In the genomic region with DNA sequence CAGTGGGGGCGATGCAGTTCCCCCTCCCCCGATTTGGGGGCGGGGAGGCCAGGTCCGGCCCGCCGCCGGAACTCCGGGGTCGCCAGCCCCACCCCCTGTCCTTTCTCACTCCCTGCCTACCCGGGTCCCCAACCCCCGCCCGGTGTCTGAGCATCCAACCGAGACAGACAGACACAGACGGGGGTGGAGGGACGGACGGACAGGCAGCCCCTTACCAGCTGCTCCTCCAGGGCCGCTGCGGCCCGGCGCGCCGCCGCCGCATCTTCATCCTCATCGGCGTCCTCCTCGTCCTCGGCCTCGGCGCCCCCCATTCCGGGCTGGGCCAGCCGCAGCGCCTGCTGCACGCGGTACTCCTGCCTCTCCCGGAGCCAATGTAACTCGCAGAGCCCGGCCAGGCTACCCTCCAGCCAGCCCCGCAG, we compare ENCODE assay signal across 6 cellular contexts. TPM values are rescaled to one million over a fixed set of nuclear protein-coding genes. Genes with fewer than 3 reads are reported as not detected.
DNase-seq lines count a peak whose midpoint lies in the region; ATAC-seq lines count a peak whose summit lies in the region.

No MANE protein-coding gene starts in this region.

- no peak overlapping the region for H3K23ac ChIP-seq in mesendoderm (ENCODE audit: low read length)

- H3K36me3 Mint-ChIP-seq in activated T-helper 1 cell treated with anti-CD3 and anti-CD28 coated beads, Interleukin-12 subunit alpha, Interleukin-12 subunit beta, Interleukin-2, Interleukin-4 antibody, amounts not matched to agents 30 ng/mL and 10 ng/mL and 1 ng/mL, durations not matched to agents 14 hours and 24 hours and 36 hours (ENCODE audit: low read depth), result peaks cover 2% of the 10 kb centered on the region
- H3K36me3 Mint-ChIP-seq in activated CD8-positive, alpha-beta memory T cell treated with anti-CD3 and anti-CD28 coated beads, Interleukin-2, amount 10 ng/mL, durations not matched to agents 7 days and 5 days, result no peaks in the 10 kb centered on the region

- H3K4ac ChIP-seq in mesendoderm (ENCODE audit: low read depth, low read length), result no peak overlapping the region

- ATAC-seq in GM21723 (IDR thresholded peaks at IDR 0.05; ENCODE audit: unreplicated experiment), result peak; percentile 5
- ATAC-seq in activated CD8-positive, alpha-beta memory T cell treated with anti-CD3 and anti-CD28 coated beads, Interleukin-2, amount 10 ng/mL, durations not matched to agents 7 days and 5 days, result no peak

- DNase-seq in activated T-helper 1 cell treated with anti-CD3 and anti-CD28 coated beads, Interleukin-12 subunit alpha, Interleukin-12 subunit beta, Interleukin-2, Interleukin-4 antibody, amounts not matched to agents 30 ng/mL and 10 ng/mL and 1 ng/mL, durations not matched to agents 14 hours and 24 hours and 36 hours (ENCODE audit: low spot score), result no peak
- DNase-seq in mesendoderm (no peak), NCI-H1436 (lab: John Stamatoyannopoulos, UW) (no peak), cerebellar nuclear complex (lab: John Stamatoyannopoulos, UW) (no peak)
- no peak for DNase-seq in activated CD8-positive, alpha-beta memory T cell treated with anti-CD3 and anti-CD28 coated beads, Interleukin-2, amount 10 ng/mL, durations not matched to agents 7 days and 5 days

- no peak overlapping the region for H2BK5ac ChIP-seq in mesendoderm (ENCODE audit: low read length)

- H3K27me3 Mint-ChIP-seq in activated T-helper 1 cell treated with anti-CD3 and anti-CD28 coated beads, Interleukin-12 subunit alpha, Interleukin-12 subunit beta, Interleukin-2, Interleukin-4 antibody, amounts not matched to agents 30 ng/mL and 10 ng/mL and 1 ng/mL, durations not matched to agents 14 hours and 24 hours and 36 hours (ENCODE audit: insufficient read depth), result peaks cover 43% of the 10 kb centered on the region
- peaks cover 37% of the 10 kb centered on the region for H3K27me3 Mint-ChIP-seq in activated CD8-positive, alpha-beta memory T cell treated with anti-CD3 and anti-CD28 coated beads, Interleukin-2, amount 10 ng/mL, durations not matched to agents 7 days and 5 days

- peaks cover 5% of the 10 kb centered on the region for H3K4me1 ChIP-seq in mesendoderm (ENCODE audit: control insufficient read depth, low read depth, low read length)

- no peak overlapping the region for H4K5ac ChIP-seq in mesendoderm (ENCODE audit: low read length)

- peak overlapping the region; percentile 49 for H3K9ac ChIP-seq in mesendoderm (ENCODE audit: low read length)

- H3K56ac ChIP-seq in mesendoderm (ENCODE audit: low read length), result peak overlapping the region; percentile 76

- no peaks in the 10 kb centered on the region for H3K9me3 Mint-ChIP-seq in activated T-helper 1 cell treated with anti-CD3 and anti-CD28 coated beads, Interleukin-12 subunit alpha, Interleukin-12 subunit beta, Interleukin-2, Interleukin-4 antibody, amounts not matched to agents 30 ng/mL and 10 ng/mL and 1 ng/mL, durations not matched to agents 14 hours and 24 hours and 36 hours
- H3K9me3 Mint-ChIP-seq in activated CD8-positive, alpha-beta memory T cell treated with anti-CD3 and anti-CD28 coated beads, Interleukin-2, amount 10 ng/mL, durations not matched to agents 7 days and 5 days (ENCODE audit: low read depth), result no peaks in the 10 kb centered on the region

- H2BK120ac ChIP-seq in mesendoderm (ENCODE audit: low read depth, low read length), result no peak overlapping the region

- H3K36me3 ChIP-seq in mesendoderm (ENCODE audit: control insufficient read depth, insufficient read depth, low read length), result no peaks in the 10 kb centered on the region

- H3K27ac Mint-ChIP-seq in activated T-helper 1 cell treated with anti-CD3 and anti-CD28 coated beads, Interleukin-12 subunit alpha, Interleukin-12 subunit beta, Interleukin-2, Interleukin-4 antibody, amounts not matched to agents 30 ng/mL and 10 ng/mL and 1 ng/mL, durations not matched to agents 14 hours and 24 hours and 36 hours, result no peak overlapping the region
- H3K27ac Mint-ChIP-seq in activated CD8-positive, alpha-beta memory T cell treated with anti-CD3 and anti-CD28 coated beads, Interleukin-2, amount 10 ng/mL, durations not matched to agents 7 days and 5 days, result no peak overlapping the region

- H3K79me1 ChIP-seq in mesendoderm (ENCODE audit: low read length), result no peaks in the 10 kb centered on the region

- peaks cover 19% of the 10 kb centered on the region for H3K4me1 Mint-ChIP-seq in activated T-helper 1 cell treated with anti-CD3 and anti-CD28 coated beads, Interleukin-12 subunit alpha, Interleukin-12 subunit beta, Interleukin-2, Interleukin-4 antibody, amounts not matched to agents 30 ng/mL and 10 ng/mL and 1 ng/mL, durations not matched to agents 14 hours and 24 hours and 36 hours (ENCODE audit: low read depth)
- peaks cover 17% of the 10 kb centered on the region for H3K4me1 Mint-ChIP-seq in activated CD8-positive, alpha-beta memory T cell treated with anti-CD3 and anti-CD28 coated beads, Interleukin-2, amount 10 ng/mL, durations not matched to agents 7 days and 5 days

- H4K8ac ChIP-seq in mesendoderm (ENCODE audit: low read depth, low read length), result no peak overlapping the region

- H3K27ac ChIP-seq in mesendoderm (ENCODE audit: low read depth, low read length), result no peak overlapping the region

- peak overlapping the region; percentile 63 for H3K4me2 ChIP-seq in mesendoderm (ENCODE audit: low read length)

- peak overlapping the region; percentile 72 for H3K4me3 Mint-ChIP-seq in activated T-helper 1 cell treated with anti-CD3 and anti-CD28 coated beads, Interleukin-12 subunit alpha, Interleukin-12 subunit beta, Interleukin-2, Interleukin-4 antibody, amounts not matched to agents 30 ng/mL and 10 ng/mL and 1 ng/mL, durations not matched to agents 14 hours and 24 hours and 36 hours
- no peak overlapping the region for H3K4me3 Mint-ChIP-seq in activated CD8-positive, alpha-beta memory T cell treated with anti-CD3 and anti-CD28 coated beads, Interleukin-2, amount 10 ng/mL, durations not matched to agents 7 days and 5 days

- peak overlapping the region; percentile 19 for H3K18ac ChIP-seq in mesendoderm (ENCODE audit: low read length)

- no peak overlapping the region for H2BK15ac ChIP-seq in mesendoderm (replicated peaks; ENCODE audit: low read depth)

- WGBS in mesendoderm (ENCODE audit: extremely low coverage, insufficient coverage, low lambda C conversion rate), result no CpG with 5 or more reads among the region's 39 CpGs

- intact Hi-C loops in activated T-helper 1 cell treated with anti-CD3 and anti-CD28 coated beads, Interleukin-12 subunit alpha, Interleukin-12 subunit beta, Interleukin-2, Interleukin-4 antibody, amounts not matched to agents 30 ng/mL and 10 ng/mL and 1 ng/mL, durations not matched to agents 14 hours and 24 hours and 36 hours (cut with micrococcal nuclease), result loop anchor here (1.0 to 2.0 kb wide), 5 partner anchors 26 to 596 kb away; a partner anchor contains a TSS

- CTCF ChIA-PET in activated CD8-positive, alpha-beta memory T cell treated with anti-CD3 and anti-CD28 coated beads, Interleukin-2, amount 10 ng/mL, durations not matched to agents 7 days and 5 days (lab: Charles Lee), result interaction anchor here (1.3 to 6.8 kb wide), 16 partner anchors 11 to 352 kb away, joined by 3 to 169 read pairs (median 12); a partner anchor contains a TSS

- no peaks in the 10 kb centered on the region for H3K27me3 ChIP-seq in mesendoderm (ENCODE audit: insufficient read depth, low read length, poor library complexity)

- peak overlapping the region; percentile 40 for H3K4me3 ChIP-seq in mesendoderm (ENCODE audit: low read length)

- H3K79me2 ChIP-seq in mesendoderm (ENCODE audit: control insufficient read depth, insufficient read depth, low read length), result no peaks in the 10 kb centered on the region

- no peak overlapping the region for H2AK5ac ChIP-seq in mesendoderm (ENCODE audit: low read length)

RNA-seq across cellular contexts. Expression of a gene that starts 0.4 kb away (rescaled TPM):
- 4.3 and 5.7 TPM in 2 replicates for total RNA-seq in activated T-helper 1 cell treated with anti-CD3 and anti-CD28 coated beads, Interleukin-12 subunit alpha, Interleukin-12 subunit beta, Interleukin-2, Interleukin-4 antibody, amounts not matched to agents 30 ng/mL and 10 ng/mL and 1 ng/mL, durations not matched to agents 14 hours and 24 hours and 36 hours
- 0.41 TPM for polyA plus RNA-seq in mesendoderm (2013, experiment 1 of 2)
- 0.42 TPM for polyA plus RNA-seq in mesendoderm (2013, experiment 2 of 2)
- total RNA-seq in activated CD8-positive, alpha-beta memory T cell treated with anti-CD3 and anti-CD28 coated beads, Interleukin-2, amount 10 ng/mL, durations not matched to agents 7 days and 5 days, result 1 to 10 TPM in 1 of 2 experiments, under 1 TPM in 1; 0.12 to 1.2 TPM

RNA-seq across cellular contexts. Expression of a gene that starts 24.6 kb away (rescaled TPM):
- 17.8 and 18.6 TPM in 2 replicates for total RNA-seq in activated T-helper 1 cell treated with anti-CD3 and anti-CD28 coated beads, Interleukin-12 subunit alpha, Interleukin-12 subunit beta, Interleukin-2, Interleukin-4 antibody, amounts not matched to agents 30 ng/mL and 10 ng/mL and 1 ng/mL, durations not matched to agents 14 hours and 24 hours and 36 hours
- not detected for polyA plus RNA-seq in mesendoderm (2013, experiment 1 of 2)
- polyA plus RNA-seq in mesendoderm (2013, experiment 2 of 2), result 1.2 TPM
- 10 to 100 TPM in 1 of 2 experiments, not detected in 1; 25.9 TPM for total RNA-seq in activated CD8-positive, alpha-beta memory T cell treated with anti-CD3 and anti-CD28 coated beads, Interleukin-2, amount 10 ng/mL, durations not matched to agents 7 days and 5 days

RNA-seq across cellular contexts. Expression of a gene that starts 35.7 kb away (rescaled TPM):
- total RNA-seq in activated T-helper 1 cell treated with anti-CD3 and anti-CD28 coated beads, Interleukin-12 subunit alpha, Interleukin-12 subunit beta, Interleukin-2, Interleukin-4 antibody, amounts not matched to agents 30 ng/mL and 10 ng/mL and 1 ng/mL, durations not matched to agents 14 hours and 24 hours and 36 hours, result 217 and 218 TPM in 2 replicates
- polyA plus RNA-seq in mesendoderm (2013, experiment 1 of 2), result not detected
- not detected for polyA plus RNA-seq in mesendoderm (2013, experiment 2 of 2)
- 10 to 100 TPM in 1 of 2 experiments, 1 to 10 TPM in 1; 1.8 to 27.5 TPM for total RNA-seq in activated CD8-positive, alpha-beta memory T cell treated with anti-CD3 and anti-CD28 coated beads, Interleukin-2, amount 10 ng/mL, durations not matched to agents 7 days and 5 days

RNA-seq across cellular contexts. Expression of a gene that starts 56.3 kb away (rescaled TPM):
- total RNA-seq in activated T-helper 1 cell treated with anti-CD3 and anti-CD28 coated beads, Interleukin-12 subunit alpha, Interleukin-12 subunit beta, Interleukin-2, Interleukin-4 antibody, amounts not matched to agents 30 ng/mL and 10 ng/mL and 1 ng/mL, durations not matched to agents 14 hours and 24 hours and 36 hours, result 88.6 and 92.9 TPM in 2 replicates
- 31.9 TPM for polyA plus RNA-seq in mesendoderm (2013, experiment 1 of 2)
- polyA plus RNA-seq in mesendoderm (2013, experiment 2 of 2), result 37.0 TPM
- total RNA-seq in activated CD8-positive, alpha-beta memory T cell treated with anti-CD3 and anti-CD28 coated beads, Interleukin-2, amount 10 ng/mL, durations not matched to agents 7 days and 5 days, result 100 to 1,000 TPM; 147 to 187 TPM

RNA-seq across cellular contexts. Expression of a gene that starts 59.5 kb away (rescaled TPM):
- 568 and 578 TPM in 2 replicates for total RNA-seq in activated T-helper 1 cell treated with anti-CD3 and anti-CD28 coated beads, Interleukin-12 subunit alpha, Interleukin-12 subunit beta, Interleukin-2, Interleukin-4 antibody, amounts not matched to agents 30 ng/mL and 10 ng/mL and 1 ng/mL, durations not matched to agents 14 hours and 24 hours and 36 hours
- 240 TPM for polyA plus RNA-seq in mesendoderm (2013, experiment 1 of 2)
- polyA plus RNA-seq in mesendoderm (2013, experiment 2 of 2), result 237 TPM
- total RNA-seq in activated CD8-positive, alpha-beta memory T cell treated with anti-CD3 and anti-CD28 coated beads, Interleukin-2, amount 10 ng/mL, durations not matched to agents 7 days and 5 days, result 100 to 1,000 TPM; 497 to 498 TPM
